1 cellular context compared by ENCODE assay signal in genomic region chr12:109876406-109876805, GRCh38.
TF ChIP-seq lines count a peak whose summit lies in the region.

No MANE protein-coding gene starts in this region.

TF ChIP-seq in SK-N-SH treated with all-trans-retinoic acid at 6 μM for 48 hours, 23 proteins besides CTCF, POLR2A, EP300 and RAD21 (continued from another document):
- no peak for TF ChIP-seq TSHZ2 (CRISPR knock-in tag; IDR thresholded peaks at IDR 0.05)
